19 cellular contexts compared by ENCODE assay signal in the genomic region with DNA sequence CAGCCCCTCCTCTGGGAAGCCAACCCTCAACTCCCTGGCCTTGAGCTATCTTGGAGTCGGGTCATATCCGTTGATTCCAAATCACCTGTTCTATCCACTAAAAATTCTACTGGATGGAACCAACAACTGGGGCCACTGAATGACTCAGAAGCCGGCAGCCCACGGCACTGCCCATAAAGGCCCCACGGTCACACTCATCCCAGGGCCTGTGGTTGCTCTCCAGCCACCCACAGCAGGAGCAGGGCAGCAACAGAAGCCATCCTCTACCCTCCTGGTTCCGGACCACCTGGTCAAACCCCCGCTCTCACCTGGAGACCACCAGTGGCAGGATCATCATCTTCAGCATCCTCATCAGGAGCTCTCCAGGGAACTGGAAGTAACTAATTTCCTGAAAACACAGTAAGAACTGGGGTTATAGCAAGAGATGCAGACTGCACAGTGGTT. TPM values are rescaled to one million over a fixed set of nuclear protein-coding genes. Genes with fewer than 3 reads are reported as not detected.
"Had no signal": no experiment of that assay in that cellular context is flagged by ENCODE, and none has a peak within 500 bp of the region (broad histone marks: within the 10 kb centered on the region; RNA-seq: fewer than 3 reads in every experiment).

No MANE protein-coding gene starts in this region.

- H3K27ac ChIP-seq: left ventricle myocardium inferior, parathyroid adenoma had no signal

- H3K27me3 Mint-ChIP-seq: activated naive CD8-positive, alpha-beta T cell; naive thymus-derived CD4-positive, alpha-beta T cell; stimulated activated naive CD8-positive, alpha-beta T cell treated with anti-CD3 and anti-CD28 coated beads, Interleukin-15, Interleukin-2, amounts not matched to agents 100 ng/mL and 50 ng/mL, for 24 hours; T-helper 17 cell had no signal

- H3K27ac Mint-ChIP-seq: activated naive CD8-positive, alpha-beta T cell; dendritic cell treated with granulocyte-macrophage colony-stimulating factor and Interleukin-4, amounts not matched to agents 40 ng/mL and 50 ng/mL, for 4 days; naive thymus-derived CD4-positive, alpha-beta T cell; stimulated activated naive CD8-positive, alpha-beta T cell treated with anti-CD3 and anti-CD28 coated beads, Interleukin-15, Interleukin-2, amounts not matched to agents 100 ng/mL and 50 ng/mL, for 24 hours; T-helper 17 cell had no signal

- H3K4me3 ChIP-seq: left ventricle myocardium inferior, vagina had no signal

- H3K4me3 Mint-ChIP-seq: activated naive CD8-positive, alpha-beta T cell; dendritic cell treated with granulocyte-macrophage colony-stimulating factor and Interleukin-4, amounts not matched to agents 40 ng/mL and 50 ng/mL, for 4 days; naive thymus-derived CD4-positive, alpha-beta T cell; stimulated activated naive CD8-positive, alpha-beta T cell treated with anti-CD3 and anti-CD28 coated beads, Interleukin-15, Interleukin-2, amounts not matched to agents 100 ng/mL and 50 ng/mL, for 24 hours; T-helper 17 cell had no signal

- ATAC-seq: naive thymus-derived CD4-positive, alpha-beta T cell; T-helper 17 cell had no signal

- DNase-seq: activated CD4-positive, alpha-beta T cell treated with anti-CD3 and anti-CD28 coated beads, Interleukin-2, amount 50 U/mL, for 48 hours; effector memory CD4-positive, alpha-beta T cell; foreskin melanocyte; left ventricle myocardium inferior; mammary epithelial cell; naive thymus-derived CD4-positive, alpha-beta T cell; T-helper 17 cell; trophoblast cell had no signal

RNA-seq across cellular contexts. Expression of gene SLC1A7, which starts 8.4 kb away (rescaled TPM):
- total RNA-seq: bronchial epithelial cell, cerebellum, kidney epithelial cell, mammary epithelial cell, renal cortical epithelial cell, skeletal muscle tissue, T-helper 17 cell, temporal lobe, vagina had no signal
- polyA plus RNA-seq: mammary epithelial cell; naive thymus-derived CD4-positive, alpha-beta T cell had no signal
